Comparison of ENCODE assay signal across 1 cellular context in genomic region chr13:95809429-95809828, GRCh38.
TF ChIP-seq lines count a peak whose summit lies in the region.

No MANE protein-coding gene starts in this region.

TF ChIP-seq in GM23338, 12 proteins besides CTCF, POLR2A, EP300 and RAD21 (continued from another document):
- TF ChIP-seq REST (IDR thresholded peaks at IDR 0.05; ENCODE audit: unreplicated experiment) = no peak
